In the genomic region with DNA sequence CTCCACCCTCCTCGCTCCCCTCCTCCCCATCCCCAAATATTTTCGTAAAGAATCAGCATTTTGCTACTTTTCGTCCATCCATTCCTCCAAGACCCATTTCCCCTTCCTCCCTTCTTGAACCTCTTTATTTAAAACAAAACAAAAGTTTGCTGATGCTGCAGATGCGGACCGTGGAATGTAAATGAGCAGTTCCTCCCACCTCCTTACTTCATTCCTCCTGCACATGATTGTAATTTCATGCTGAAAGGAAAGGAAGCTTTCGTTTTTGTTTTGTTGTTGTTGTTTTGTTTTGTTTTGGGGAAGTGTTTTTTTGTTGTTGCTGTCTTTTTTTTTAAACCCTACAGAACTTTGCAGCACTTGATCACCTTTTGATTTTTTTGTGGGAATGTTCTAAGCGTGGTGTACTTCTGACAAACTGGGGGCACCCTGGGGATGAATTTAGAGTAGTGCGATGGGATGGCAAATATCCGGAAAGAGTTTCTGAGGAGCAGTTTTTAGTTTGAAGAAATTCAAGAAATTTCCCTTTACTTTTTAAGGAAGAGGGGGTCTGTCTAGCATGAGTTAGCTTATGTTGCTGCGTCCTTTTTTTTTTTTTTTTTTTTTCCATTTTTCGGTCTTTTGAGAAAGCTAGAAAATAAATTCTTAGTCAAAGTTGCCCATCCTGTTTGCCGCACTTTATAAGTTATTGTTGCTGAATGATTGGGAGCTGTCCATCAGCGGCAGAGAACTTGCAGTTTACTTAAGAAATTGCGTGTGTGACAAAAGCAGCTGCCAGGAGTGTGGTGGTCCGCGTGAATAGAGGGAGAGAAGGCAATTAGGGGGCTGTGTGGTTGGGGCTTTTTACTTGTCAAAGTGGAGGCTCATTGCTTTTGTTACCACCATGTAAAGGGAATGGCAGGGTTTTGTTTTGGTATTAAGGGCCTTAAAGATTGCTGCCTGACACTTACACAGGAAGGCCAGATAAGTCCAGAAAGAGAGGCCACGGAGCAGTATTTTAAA, we compare ENCODE assay signal across 12 cellular contexts.
DNase-seq lines count a peak whose midpoint lies in the region; ATAC-seq and TF ChIP-seq lines count a peak whose summit lies in the region.
"Had no signal": no experiment of that assay in that cellular context is flagged by ENCODE, and none has a peak within 500 bp of the region (broad histone marks: within the 10 kb centered on the region; RNA-seq: fewer than 3 reads in every experiment).

No MANE protein-coding gene starts in this region.

- H3K27me3 ChIP-seq in mesendoderm (ENCODE audit: insufficient read depth, low read length, poor library complexity) (no peaks in the 10 kb centered on the region), testis (no peaks in the 10 kb centered on the region)
- H3K27me3 ChIP-seq: adrenal gland, upper lobe of left lung had no signal

- H3K4me1 ChIP-seq in mesendoderm (ENCODE audit: control insufficient read depth, low read depth, low read length) = peaks cover 28% of the 10 kb centered on the region
- H3K4me1 ChIP-seq in testis = peaks cover 4% of the 10 kb centered on the region

- no peaks in the 10 kb centered on the region for H3K9me3 ChIP-seq in testis
- H3K9me3 ChIP-seq: adrenal gland, upper lobe of left lung had no signal

- H3K9ac ChIP-seq in mesendoderm (ENCODE audit: low read length) = peak overlapping the region; percentile 10

- H4K8ac ChIP-seq in mesendoderm (ENCODE audit: low read depth, low read length) = no peak overlapping the region

- no peak overlapping the region for H2BK120ac ChIP-seq in mesendoderm (ENCODE audit: low read depth, low read length)

- peak overlapping the region; percentile 10 for H3K4me2 ChIP-seq in mesendoderm (ENCODE audit: low read length)

- peak overlapping the region; percentile 94 for H3K18ac ChIP-seq in mesendoderm (ENCODE audit: low read length)

- peaks cover 17% of the 10 kb centered on the region for H3K27me3 Mint-ChIP-seq in activated naive CD8-positive, alpha-beta T cell
- H3K27me3 Mint-ChIP-seq in activated naive CD8-positive, alpha-beta T cell treated with anti-CD3 and anti-CD28 coated beads for 36 hours = peaks cover 37% of the 10 kb centered on the region

- H3K27ac ChIP-seq in mesendoderm (ENCODE audit: low read depth, low read length) (peak overlapping the region; percentile 73), testis (peak overlapping the region; percentile 35 to 42)
- H3K27ac ChIP-seq: upper lobe of left lung had no signal

- H3K56ac ChIP-seq in mesendoderm (ENCODE audit: low read length) = no peak overlapping the region

- TF ChIP-seq CTCF in cardiac fibroblast (IDR thresholded peaks at IDR 0.05; ENCODE audit: low read depth, low read length) (no peak), testis (IDR thresholded peaks at IDR 0.05) (no peak)

- H3K4me1 Mint-ChIP-seq in activated naive CD8-positive, alpha-beta T cell (ENCODE audit: low read depth) = peaks cover 6% of the 10 kb centered on the region
- peaks cover 2% of the 10 kb centered on the region for H3K4me1 Mint-ChIP-seq in activated naive CD8-positive, alpha-beta T cell treated with anti-CD3 and anti-CD28 coated beads for 36 hours
- H3K4me1 Mint-ChIP-seq: memory B cell had no signal

- H3K4ac ChIP-seq in mesendoderm (ENCODE audit: low read depth, low read length) = no peak overlapping the region

- H2BK5ac ChIP-seq in mesendoderm (ENCODE audit: low read length) = no peak overlapping the region

- H3K4me3 Mint-ChIP-seq in activated naive CD8-positive, alpha-beta T cell = peak overlapping the region; percentile 62
- H3K4me3 Mint-ChIP-seq in activated naive CD8-positive, alpha-beta T cell treated with anti-CD3 and anti-CD28 coated beads for 36 hours = no peak overlapping the region
- H3K4me3 Mint-ChIP-seq: activated CD8-positive, alpha-beta memory T cell treated with anti-CD3 and anti-CD28 coated beads, Interleukin-2, amount 10 ng/mL, durations not matched to agents 7 days and 5 days; memory B cell had no signal

- TF ChIP-seq POLR2A in testis (IDR thresholded peaks at IDR 0.05) = no peak

- no peak overlapping the region for H3K23ac ChIP-seq in mesendoderm (ENCODE audit: low read length)

- POLR2A ChIA-PET in HEK293T (lab: Yijun Ruan, JAX) = no interaction called here

- H3K36me3 ChIP-seq in mesendoderm (ENCODE audit: control insufficient read depth, insufficient read depth, low read length) = no peaks in the 10 kb centered on the region
- no peaks in the 10 kb centered on the region for H3K36me3 ChIP-seq in testis (ENCODE audit: low read depth, missing control alignments)
- H3K36me3 ChIP-seq: adrenal gland, upper lobe of left lung had no signal

- no peak overlapping the region for H4K5ac ChIP-seq in mesendoderm (ENCODE audit: low read length)

- peaks cover 2% of the 10 kb centered on the region for H3K79me2 ChIP-seq in mesendoderm (ENCODE audit: control insufficient read depth, insufficient read depth, low read length)

- H3K79me1 ChIP-seq in mesendoderm (ENCODE audit: low read length) = peaks cover 5% of the 10 kb centered on the region

- 100% methylated on average over 1 of the region's 17 CpGs for WGBS in mesendoderm (ENCODE audit: extremely low coverage, insufficient coverage, low lambda C conversion rate)
- WGBS in testis, 2 donors = 46 to 49% methylated on average over 17 of the region's 17 CpGs

- peak overlapping the region; percentile 39 for H2BK15ac ChIP-seq in mesendoderm (replicated peaks; ENCODE audit: low read depth)

- no peaks in the 10 kb centered on the region for H3K9me3 Mint-ChIP-seq in activated naive CD8-positive, alpha-beta T cell (ENCODE audit: low read depth)
- H3K9me3 Mint-ChIP-seq in activated naive CD8-positive, alpha-beta T cell treated with anti-CD3 and anti-CD28 coated beads for 36 hours = no peaks in the 10 kb centered on the region

- H2AK5ac ChIP-seq in mesendoderm (ENCODE audit: low read length) = no peak overlapping the region

- peak overlapping the region; percentile 33 to 51 for H3K4me3 ChIP-seq in cardiac fibroblast (replicated peaks in 1 of 2; ENCODE audit: low read depth in 2 of 2, low read length in 2 of 2)
- H3K4me3 ChIP-seq in mesendoderm (ENCODE audit: low read length) = no peak overlapping the region
- H3K4me3 ChIP-seq in testis = peak overlapping the region; percentile 32 to 42

- intact Hi-C loops in testis (cut with DNase I; ENCODE audit: low total_unique reads) = no loop called here

- no peaks in the 10 kb centered on the region for H3K36me3 Mint-ChIP-seq in activated naive CD8-positive, alpha-beta T cell
- H3K36me3 Mint-ChIP-seq in activated naive CD8-positive, alpha-beta T cell treated with anti-CD3 and anti-CD28 coated beads for 36 hours = no peaks in the 10 kb centered on the region
- H3K36me3 Mint-ChIP-seq: activated CD8-positive, alpha-beta memory T cell treated with anti-CD3 and anti-CD28 coated beads, Interleukin-2, amount 10 ng/mL, durations not matched to agents 7 days and 5 days; memory B cell had no signal

- no peak overlapping the region for H3K27ac Mint-ChIP-seq in activated naive CD8-positive, alpha-beta T cell
- no peak overlapping the region for H3K27ac Mint-ChIP-seq in activated naive CD8-positive, alpha-beta T cell treated with anti-CD3 and anti-CD28 coated beads for 36 hours
- H3K27ac Mint-ChIP-seq: activated CD8-positive, alpha-beta memory T cell treated with anti-CD3 and anti-CD28 coated beads, Interleukin-2, amount 10 ng/mL, durations not matched to agents 7 days and 5 days; memory B cell had no signal

- CTCF ChIA-PET in HEK293T (lab: Yijun Ruan, JAX) = no interaction called here

- no peak for ATAC-seq in HG02840 (IDR thresholded peaks at IDR 0.05; ENCODE audit: low FRiP score, unreplicated experiment)

- DNase-seq in activated naive CD8-positive, alpha-beta T cell treated with anti-CD3 and anti-CD28 coated beads for 36 hours = no peak
- DNase-seq in cardiac fibroblast (ENCODE audit: low read depth in 2 of 2) (peak in 1 of 2 donors; percentile 39), mesendoderm (no peak), testis (no peak), HEK293T (ENCODE audit: extremely low spot score) (no peak)
- DNase-seq in activated effector memory CD4-positive, alpha-beta T cell treated with anti-CD3 and anti-CD28 coated beads, Interleukin-2, amount 50 U/mL, for 16 hours = no peak

TF ChIP-seq in HEK293T, 16 proteins besides CTCF, POLR2A, EP300 and RAD21:
- TF ChIP-seq ELF4 (IDR thresholded peaks at IDR 0.05) = no peak
- TF ChIP-seq ARNT (IDR thresholded peaks at IDR 0.05) = no peak
- no peak for TF ChIP-seq HDGF (IDR thresholded peaks at IDR 0.05; ENCODE audit: borderline replicate concordance)
- TF ChIP-seq FOXM1 (IDR thresholded peaks at IDR 0.05; ENCODE audit: borderline replicate concordance) = no peak
- no peak for TF ChIP-seq BHLHE40 (IDR thresholded peaks at IDR 0.05; ENCODE audit: borderline replicate concordance)
- TF ChIP-seq SUZ12 (IDR thresholded peaks at IDR 0.05) = no peak
- no peak for TF ChIP-seq TARDBP (IDR thresholded peaks at IDR 0.05)
- TF ChIP-seq, protein P1, sequence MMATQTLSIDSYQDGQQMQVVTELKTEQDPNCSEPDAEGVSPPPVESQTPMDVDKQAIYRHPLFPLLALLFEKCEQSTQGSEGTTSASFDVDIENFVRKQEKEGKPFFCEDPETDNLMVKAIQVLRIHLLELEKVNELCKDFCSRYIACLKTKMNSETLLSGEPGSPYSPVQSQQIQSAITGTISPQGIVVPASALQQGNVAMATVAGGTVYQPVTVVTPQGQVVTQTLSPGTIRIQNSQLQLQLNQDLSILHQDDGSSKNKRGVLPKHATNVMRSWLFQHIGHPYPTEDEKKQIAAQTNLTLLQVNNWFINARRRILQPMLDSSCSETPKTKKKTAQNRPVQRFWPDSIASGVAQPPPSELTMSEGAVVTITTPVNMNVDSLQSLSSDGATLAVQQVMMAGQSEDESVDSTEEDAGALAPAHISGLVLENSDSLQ (IDR thresholded peaks at IDR 0.05) = no peak
- TF ChIP-seq SP1 (IDR thresholded peaks at IDR 0.05) = no peak
- TF ChIP-seq FOXA1 (IDR thresholded peaks at IDR 0.05) = no peak
- no peak for TF ChIP-seq LEF1 (IDR thresholded peaks at IDR 0.05; ENCODE audit: borderline replicate concordance)
- no peak for TF ChIP-seq CTBP1 (IDR thresholded peaks at IDR 0.05; ENCODE audit: borderline replicate concordance)
- no peak for TF ChIP-seq ZNF384 (IDR thresholded peaks at IDR 0.05)
TF ChIP-seq in HEK293T: peak in this region for 0.
